8 cellular contexts compared by ENCODE assay signal in the genomic region with DNA sequence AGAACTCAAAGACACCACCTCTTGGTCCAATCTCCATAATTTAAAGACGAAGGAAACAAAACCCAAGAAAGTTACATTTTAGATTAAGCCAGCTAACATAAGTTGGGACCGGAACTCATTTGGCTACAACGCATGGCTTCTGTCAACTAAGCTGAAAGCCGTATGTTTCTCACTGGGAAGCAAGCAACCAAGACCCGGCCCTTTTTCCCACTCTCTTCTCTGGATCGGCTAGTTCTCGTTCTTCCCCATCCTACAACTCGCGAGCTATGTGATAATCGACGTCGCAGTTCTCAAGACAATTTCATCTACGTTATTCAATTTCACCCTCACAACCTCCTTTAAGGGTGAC. TPM values are rescaled to one million over a fixed set of nuclear protein-coding genes. Genes with fewer than 3 reads are reported as not detected.
DNase-seq lines count a peak whose midpoint lies in the region; ATAC-seq and TF ChIP-seq lines count a peak whose summit lies in the region.

No MANE protein-coding gene starts in this region.

- peaks cover 11% of the 10 kb centered on the region for H3K36me3 Mint-ChIP-seq in osteocyte (ENCODE audit: unreplicated experiment)

- H3K4me1 Mint-ChIP-seq in osteocyte (ENCODE audit: unreplicated experiment): peaks cover 26% of the 10 kb centered on the region

- peaks cover 48% of the 10 kb centered on the region for H3K79me2 ChIP-seq in fibroblast of lung (ENCODE audit: control insufficient read depth, insufficient read depth, low read length)

- H3K9me3 Mint-ChIP-seq in osteocyte (ENCODE audit: unreplicated experiment): no peaks in the 10 kb centered on the region

- peak overlapping the region; percentile 99 for H3K9ac ChIP-seq in SK-N-MC (ENCODE audit: insufficient read length)
- peak overlapping the region; percentile 99 for H3K9ac ChIP-seq in fibroblast of lung (ENCODE audit: insufficient read depth, low read length)

- no peaks in the 10 kb centered on the region for H3K27me3 Mint-ChIP-seq in osteocyte (ENCODE audit: unreplicated experiment)

- H3K36me3 ChIP-seq in SK-N-MC (ENCODE audit: insufficient read depth, low read length) (peaks cover 43% of the 10 kb centered on the region), fibroblast of lung (ENCODE audit: control insufficient read depth, insufficient read depth, low read length) (peaks cover 1% of the 10 kb centered on the region)

- peak overlapping the region; percentile 82 for H3K27ac ChIP-seq in SK-N-MC
- peak overlapping the region; percentile 93 for H3K27ac ChIP-seq in fibroblast of lung (ENCODE audit: insufficient read depth, low read length)

- DNase-seq in AG08396 (ENCODE audit: low spot score) (peak; percentile 21), SK-N-MC (ENCODE audit: low read depth, low spot score) (no peak), fibroblast of lung (ENCODE audit: low read depth in 2 of 2) (peak; percentile 37 to 46), osteocyte (ENCODE audit: extremely low spot score, unreplicated experiment) (no peak), islet precursor cell (no peak), DMS79 (lab: John Stamatoyannopoulos, UW) (no peak)
- DNase-seq in activated CD4-positive, CD25-positive, alpha-beta regulatory T cell treated with anti-CD3 and anti-CD28 coated beads, Interleukin-2, amount 50 U/mL, for 72 hours: no peak

- ATAC-seq in GM21529 (IDR thresholded peaks at IDR 0.05; ENCODE audit: unreplicated experiment): peak; percentile 3

- H3K4me3 ChIP-seq in SK-N-MC (peak overlapping the region; percentile 88), fibroblast of lung (replicated peaks in 1 of 4; ENCODE audit: control extremely low read depth in 1 of 4, insufficient read depth in 1 of 4, low read depth in 3 of 4, low read length in 4 of 4) (peak overlapping the region; percentile 93 to 100 (median 97))

- H3K27ac Mint-ChIP-seq in osteocyte (ENCODE audit: unreplicated experiment): peak overlapping the region; percentile 99

- peaks cover 6% of the 10 kb centered on the region for H3K4me1 ChIP-seq in fibroblast of lung (ENCODE audit: control insufficient read depth, extremely low read depth, insufficient read depth, low read length)

- H3K4me2 ChIP-seq in fibroblast of lung (ENCODE audit: extremely low read depth, insufficient read depth, low read length): peak overlapping the region; percentile 77

- TF ChIP-seq CTCF in fibroblast of lung (conservative IDR thresholded peaks at IDR 0.05 in 1 of 2, IDR thresholded peaks at IDR 0.05 in 1 of 2; ENCODE audit: low read depth in 1 of 2, low read length in 2 of 2) (no peak), osteocyte (IDR thresholded peaks at IDR 0.05) (no peak)

- peak overlapping the region; percentile 42 for H2AFZ ChIP-seq in fibroblast of lung (ENCODE audit: low read length)

- no peaks in the 10 kb centered on the region for H3K27me3 ChIP-seq in fibroblast of lung (ENCODE audit: control insufficient read depth, insufficient read depth, low read length)

- peak overlapping the region; percentile 99 for H3K4me3 Mint-ChIP-seq in osteocyte (ENCODE audit: unreplicated experiment)

- no peaks in the 10 kb centered on the region for H3K9me3 ChIP-seq in SK-N-MC (ENCODE audit: low read depth, low read length)
- no peaks in the 10 kb centered on the region for H3K9me3 ChIP-seq in fibroblast of lung (ENCODE audit: control insufficient read depth, insufficient read depth, low read depth, low read length)

- no peaks in the 10 kb centered on the region for H4K20me1 ChIP-seq in fibroblast of lung (ENCODE audit: control insufficient read depth, extremely low read depth, insufficient read depth, low read length)

RNA-seq across cellular contexts. Expression of gene CCT8, which starts 0.6 kb away (rescaled TPM):
- total RNA-seq in fibroblast of lung: 207 and 230 TPM in 2 replicates
- 209 and 286 TPM in 2 replicates for polyA plus RNA-seq in fibroblast of lung
- polyA plus RNA-seq in fibroblast of lung (2012): 156 and 217 TPM in 2 replicates
- polyA minus RNA-seq in fibroblast of lung (ENCODE audit: low replicate concordance): 16.7 and 17.4 TPM in 2 replicates
- 130 and 132 TPM in 2 replicates for total RNA-seq in osteocyte

RNA-seq across cellular contexts. Expression of gene USP16, which starts 48.4 kb away (rescaled TPM):
- 32.2 and 32.6 TPM in 2 replicates for total RNA-seq in fibroblast of lung
- 28.6 and 34.4 TPM in 2 replicates for polyA plus RNA-seq in fibroblast of lung
- polyA plus RNA-seq in fibroblast of lung (2012): 29.1 and 32.1 TPM in 2 replicates
- polyA minus RNA-seq in fibroblast of lung (ENCODE audit: low replicate concordance): 1.9 TPM in 1 of 2 replicates, not detected in the other
- 27.7 and 28.5 TPM in 2 replicates for total RNA-seq in osteocyte

RNA-seq across cellular contexts. Expression of gene RWDD2B, which starts 53.7 kb away (rescaled TPM):
- total RNA-seq in fibroblast of lung (15.2 and 17.2 TPM in 2 replicates), osteocyte (10.9 and 11.2 TPM in 2 replicates)
- 26.5 and 31.1 TPM in 2 replicates for polyA plus RNA-seq in fibroblast of lung
- polyA plus RNA-seq in fibroblast of lung (2012): 21.7 and 27.1 TPM in 2 replicates
- polyA minus RNA-seq in fibroblast of lung (ENCODE audit: low replicate concordance): 3.5 and 5.6 TPM in 2 replicates

RNA-seq across cellular contexts. Expression of gene MAP3K7CL, which starts 57.6 kb away (rescaled TPM):
- total RNA-seq in fibroblast of lung (50.6 and 176 TPM in 2 replicates), osteocyte (1.8 and 2.4 TPM in 2 replicates)
- polyA plus RNA-seq in fibroblast of lung: 58.3 and 91.7 TPM in 2 replicates
- polyA plus RNA-seq in fibroblast of lung (2012): 57.2 and 88.9 TPM in 2 replicates
- 37.5 and 64.2 TPM in 2 replicates for polyA minus RNA-seq in fibroblast of lung (ENCODE audit: low replicate concordance)

Comparison
In these comparisons a context has a peak if more than half of its experiments do, and no peak if none do; other contexts are left out.
1. DNase-seq: peak in AG08396 (single experiment) and fibroblast of lung (2 of 2); none in SK-N-MC (single experiment), osteocyte (single experiment), activated CD4-positive, CD25-positive, alpha-beta regulatory T cell treated with anti-CD3 and anti-CD28 coated beads, Interleukin-2, amount 50 U/mL, for 72 hours (single experiment), islet precursor cell (single experiment) and DMS79 (single experiment).